Comparison of ENCODE assay signal across 8 cellular contexts in the genomic region with DNA sequence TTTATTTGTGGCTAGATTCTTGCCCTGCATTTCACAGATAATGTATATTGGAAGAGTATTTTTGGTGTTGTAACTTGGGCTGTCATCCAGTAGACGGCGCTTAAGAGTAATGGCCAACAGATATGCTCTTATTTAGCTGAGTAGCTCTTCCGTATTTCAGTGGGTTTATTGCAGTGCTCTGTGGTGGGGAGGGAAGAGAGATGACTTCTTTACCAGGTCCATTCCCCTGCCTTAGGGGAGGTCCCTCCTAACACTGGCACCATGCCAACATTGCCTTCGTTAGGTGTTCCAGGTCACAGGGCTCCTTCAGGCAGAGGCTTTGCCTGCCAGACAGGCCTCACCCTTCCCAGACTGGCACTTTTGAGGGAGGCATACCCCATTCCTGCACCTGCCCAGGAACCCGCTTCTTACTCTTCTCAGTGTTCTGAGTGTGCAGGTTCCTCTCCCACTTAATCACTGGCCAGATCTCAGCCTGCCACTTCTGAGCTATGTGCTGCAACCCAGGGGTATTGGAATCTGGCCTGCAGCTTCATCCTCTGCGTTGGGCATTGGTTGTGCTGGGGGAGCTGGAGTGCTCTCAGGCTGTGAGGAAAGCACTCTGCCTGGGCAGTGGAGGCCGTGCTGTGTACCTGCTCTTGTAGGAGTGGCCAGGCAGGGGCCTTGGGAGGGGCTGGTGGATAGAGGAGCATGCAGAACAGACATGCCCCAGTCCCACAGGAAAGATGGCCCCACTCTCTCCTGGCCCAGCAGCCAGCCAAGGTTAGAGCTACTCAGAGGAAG. TPM values are rescaled to one million over a fixed set of nuclear protein-coding genes. Genes with fewer than 3 reads are reported as not detected.
DNase-seq lines count a peak whose midpoint lies in the region; ATAC-seq lines count a peak whose summit lies in the region.

No MANE protein-coding gene starts in this region.

- no peaks in the 10 kb centered on the region for H3K36me3 Mint-ChIP-seq in activated T-cell treated with anti-CD3 and anti-CD28 coated beads, Interleukin-2, amount 50 U/mL, for 72 hours (ENCODE audit: insufficient read depth in 2 of 2)
- no peaks in the 10 kb centered on the region for H3K36me3 Mint-ChIP-seq in activated CD8-positive, alpha-beta T cell treated with anti-CD3 and anti-CD28 coated beads, Interleukin-2, amount 10 ng/mL, durations not matched to agents 7 days and 5 days (ENCODE audit: low read depth)

- DNase-seq in activated T-cell treated with anti-CD3 and anti-CD28 coated beads, Interleukin-2, amount 50 U/mL, for 72 hours = peak; percentile 1 to 9
- DNase-seq in activated T-cell treated with anti-CD3 and anti-CD28 coated beads for 4 hours (no peak), HuH-7 (ENCODE audit: low spot score) (peak; percentile 11), left kidney (ENCODE audit: low read depth, low spot score) (peak; percentile 36), HK-2 (ENCODE audit: unreplicated experiment) (no peak), mesenteric fat pad (ENCODE audit: low spot score) (no peak)
- peak; percentile 38 for DNase-seq in activated CD8-positive, alpha-beta T cell treated with anti-CD3 and anti-CD28 coated beads, Interleukin-2, amount 10 ng/mL, durations not matched to agents 7 days and 5 days

- no peak overlapping the region for H3K27ac Mint-ChIP-seq in activated T-cell treated with anti-CD3 and anti-CD28 coated beads, Interleukin-2, amount 50 U/mL, for 72 hours
- no peak overlapping the region for H3K27ac Mint-ChIP-seq in activated CD8-positive, alpha-beta T cell treated with anti-CD3 and anti-CD28 coated beads, Interleukin-2, amount 10 ng/mL, durations not matched to agents 7 days and 5 days

- no peak overlapping the region for H3K4me3 Mint-ChIP-seq in activated T-cell treated with anti-CD3 and anti-CD28 coated beads, Interleukin-2, amount 50 U/mL, for 72 hours
- no peak overlapping the region for H3K4me3 Mint-ChIP-seq in activated CD8-positive, alpha-beta T cell treated with anti-CD3 and anti-CD28 coated beads, Interleukin-2, amount 10 ng/mL, durations not matched to agents 7 days and 5 days

- no peaks in the 10 kb centered on the region for H3K9me3 Mint-ChIP-seq in activated T-cell treated with anti-CD3 and anti-CD28 coated beads, Interleukin-2, amount 50 U/mL, for 72 hours
- H3K9me3 Mint-ChIP-seq in activated CD8-positive, alpha-beta T cell treated with anti-CD3 and anti-CD28 coated beads, Interleukin-2, amount 10 ng/mL, durations not matched to agents 7 days and 5 days (ENCODE audit: insufficient read depth) = no peaks in the 10 kb centered on the region

- H3K27me3 Mint-ChIP-seq in activated T-cell treated with anti-CD3 and anti-CD28 coated beads, Interleukin-2, amount 50 U/mL, for 72 hours (ENCODE audit: low read depth) = peaks cover 50% of the 10 kb centered on the region
- H3K27me3 Mint-ChIP-seq in activated CD8-positive, alpha-beta T cell treated with anti-CD3 and anti-CD28 coated beads, Interleukin-2, amount 10 ng/mL, durations not matched to agents 7 days and 5 days (ENCODE audit: low read depth) = peaks cover 19% of the 10 kb centered on the region

- CTCF ChIA-PET in activated CD8-positive, alpha-beta T cell treated with anti-CD3 and anti-CD28 coated beads, Interleukin-2, amount 10 ng/mL, durations not matched to agents 7 days and 5 days (lab: Charles Lee) = interaction anchor here (0.7 to 2.6 kb wide), 10 partner anchors 10 to 195 kb away, joined by 3 to 15 read pairs (median 4); no protein-coding TSS in a partner anchor

- H3K4me1 Mint-ChIP-seq in activated T-cell treated with anti-CD3 and anti-CD28 coated beads, Interleukin-2, amount 50 U/mL, for 72 hours (ENCODE audit: low read depth) = no peaks in the 10 kb centered on the region
- no peaks in the 10 kb centered on the region for H3K4me1 Mint-ChIP-seq in activated CD8-positive, alpha-beta T cell treated with anti-CD3 and anti-CD28 coated beads, Interleukin-2, amount 10 ng/mL, durations not matched to agents 7 days and 5 days (ENCODE audit: low read depth)

- POLR2A ChIA-PET in activated CD8-positive, alpha-beta T cell treated with anti-CD3 and anti-CD28 coated beads, Interleukin-2, amount 10 ng/mL, durations not matched to agents 7 days and 5 days (lab: Charles Lee) = no interaction called here

- ATAC-seq in activated T-cell treated with anti-CD3 and anti-CD28 coated beads, Interleukin-2, amount 50 U/mL, for 72 hours (replicated peaks in 1 of 2) = peak; percentile 27 to 61
- ATAC-seq in GM21526 (IDR thresholded peaks at IDR 0.05; ENCODE audit: low FRiP score, unreplicated experiment) = peak; percentile 67
- ATAC-seq in activated CD8-positive, alpha-beta T cell treated with anti-CD3 and anti-CD28 coated beads, Interleukin-2, amount 10 ng/mL, durations not matched to agents 7 days and 5 days = peak; percentile 58

RNA-seq across cellular contexts. Expression of gene SLN, which starts 29.4 kb away (rescaled TPM):
- not detected for total RNA-seq in activated T-cell treated with anti-CD3 and anti-CD28 coated beads, Interleukin-2, amount 50 U/mL, for 72 hours
- total RNA-seq in activated CD8-positive, alpha-beta T cell treated with anti-CD3 and anti-CD28 coated beads, Interleukin-2, amount 10 ng/mL, durations not matched to agents 7 days and 5 days = not detected
- not detected for total RNA-seq in mesenteric fat pad

Comparison
In these comparisons a context has a peak if more than half of its experiments do, and no peak if none do; other contexts are left out.
1. DNase-seq: peak in activated T-cell treated with anti-CD3 and anti-CD28 coated beads, Interleukin-2, amount 50 U/mL, for 72 hours (2 of 2), HuH-7 (single experiment), activated CD8-positive, alpha-beta T cell treated with anti-CD3 and anti-CD28 coated beads, Interleukin-2, amount 10 ng/mL, durations not matched to agents 7 days and 5 days (single experiment) and left kidney (single experiment); none in activated T-cell treated with anti-CD3 and anti-CD28 coated beads for 4 hours (single experiment), HK-2 (single experiment) and mesenteric fat pad (single experiment).
2. Peak in every context shown above with its lines, with median percentiles within 50 percentile points of each other: ATAC-seq.